Comparison of ENCODE assay signal across 17 cellular contexts in genomic region chr15:78768096-78768495, GRCh38. TPM values are rescaled to one million over a fixed set of nuclear protein-coding genes. Genes with fewer than 3 reads are reported as not detected.
A peak's percentile ranks its signal among the peaks of the same experiment; 100 is the strongest.
DNase-seq lines count a peak whose midpoint lies in the region; ATAC-seq and TF ChIP-seq lines count a peak whose summit lies in the region.
"Had no signal": no experiment of that assay in that cellular context is flagged by ENCODE, and none has a peak within 500 bp of the region (broad histone marks: within the 10 kb centered on the region; RNA-seq: fewer than 3 reads in every experiment).

No MANE protein-coding gene starts in this region.

- H3F3A ChIP-seq in neural progenitor cell (ENCODE audit: low read depth), result no peaks in the 10 kb centered on the region

- H3K27me3 ChIP-seq in iPS-15b (ENCODE audit: control insufficient read depth, insufficient read depth, low read length), result no peaks in the 10 kb centered on the region
- H3K27me3 ChIP-seq in neural progenitor cell, result no peaks in the 10 kb centered on the region
- H3K27me3 ChIP-seq in effector memory CD4-positive, alpha-beta T cell (replicated peaks; ENCODE audit: control insufficient read depth, insufficient read depth, low read length, poor library complexity, severe bottlenecking), result no peaks in the 10 kb centered on the region

- H3K9ac ChIP-seq in iPS-15b (ENCODE audit: low read depth, low read length) (peak overlapping the region; percentile 41), neural progenitor cell (no peak overlapping the region)

- no peak overlapping the region for H3K4me3 ChIP-seq in iPS-15b (ENCODE audit: low read depth, low read length)
- H3K4me3 ChIP-seq in neural progenitor cell, result no peak overlapping the region
- no peak overlapping the region for H3K4me3 ChIP-seq in effector memory CD4-positive, alpha-beta T cell (ENCODE audit: insufficient read depth, low read depth, low read length, poor library complexity, severe bottlenecking)
- H3K4me3 ChIP-seq: A549, PC-9 had no signal

- H3K4me2 ChIP-seq in neural progenitor cell, result no peak overlapping the region
- H3K4me2 ChIP-seq: A549, PC-9 had no signal

- no peaks in the 10 kb centered on the region for H3K36me3 Mint-ChIP-seq in neural progenitor cell
- H3K36me3 Mint-ChIP-seq: CD14-positive monocyte had no signal

- no peaks in the 10 kb centered on the region for H3K36me3 ChIP-seq in iPS-15b (ENCODE audit: control insufficient read depth, insufficient read depth, low read length)
- no peaks in the 10 kb centered on the region for H3K36me3 ChIP-seq in neural progenitor cell
- H3K36me3 ChIP-seq in effector memory CD4-positive, alpha-beta T cell (ENCODE audit: control insufficient read depth, insufficient read depth, low read length), result no peaks in the 10 kb centered on the region

- H3K4me1 ChIP-seq in iPS-15b (ENCODE audit: control insufficient read depth, insufficient read depth, low read length) (peaks cover 4% of the 10 kb centered on the region), neural progenitor cell (peaks cover 7% of the 10 kb centered on the region)
- no peaks in the 10 kb centered on the region for H3K4me1 ChIP-seq in effector memory CD4-positive, alpha-beta T cell (ENCODE audit: control insufficient read depth, insufficient read depth, low read length, poor library complexity, severe bottlenecking)
- H3K4me1 ChIP-seq: A549 had no signal

- no peak overlapping the region for H3K27ac Mint-ChIP-seq in neural progenitor cell
- H3K27ac Mint-ChIP-seq: CD14-positive monocyte had no signal

- peaks cover 5% of the 10 kb centered on the region for H3K4me1 Mint-ChIP-seq in neural progenitor cell
- H3K4me1 Mint-ChIP-seq: CD14-positive monocyte had no signal

- H3K27ac ChIP-seq in neural progenitor cell, result no peak overlapping the region
- no peak overlapping the region for H3K27ac ChIP-seq in effector memory CD4-positive, alpha-beta T cell (ENCODE audit: insufficient read depth, low read length, poor library complexity, severe bottlenecking)
- H3K27ac ChIP-seq: A549, PC-9 had no signal

- ATAC-seq in left ventricle myocardium superior, result no peak
- no peak for ATAC-seq in Right ventricle myocardium inferior
- ATAC-seq: HepG2 had no signal

- DNase-seq in left ventricle myocardium superior (peak; percentile 19), Right ventricle myocardium inferior (ENCODE audit: missing footprints) (no peak), neural progenitor cell (ENCODE audit: low spot score) (no peak), NCI-H774 (lab: John Stamatoyannopoulos, UW) (no peak), NCI-H69 (lab: John Stamatoyannopoulos, UW) (no peak)
- DNase-seq in effector memory CD4-positive, alpha-beta T cell, result no peak
- DNase-seq: GF-D8, KG1, NCI-H1417 treated with DMSO at 0.1 percent for 48 hours, NCI-H2029, NCI-H446 treated with DMSO at 0.1 percent for 48 hours, NCI-H748 treated with DMSO at 0.1 percent for 48 hours, PC-9 had no signal

- no peaks in the 10 kb centered on the region for H3K79me2 ChIP-seq in neural progenitor cell (ENCODE audit: low read depth)

- no peak for TF ChIP-seq CTCF in neural progenitor cell (IDR thresholded peaks at IDR 0.05)

- peak overlapping the region; percentile 46 for H3K4me3 Mint-ChIP-seq in neural progenitor cell
- H3K4me3 Mint-ChIP-seq: CD14-positive monocyte had no signal

- H3K9me3 ChIP-seq in iPS-15b (ENCODE audit: control insufficient read depth, insufficient read depth, low read length) (no peaks in the 10 kb centered on the region), neural progenitor cell (ENCODE audit: low read depth) (no peaks in the 10 kb centered on the region)
- H3K9me3 ChIP-seq in effector memory CD4-positive, alpha-beta T cell (ENCODE audit: control insufficient read depth, low read length), result no peaks in the 10 kb centered on the region
- H3K9me3 ChIP-seq: A549 had no signal

- H3K27me3 Mint-ChIP-seq in neural progenitor cell (ENCODE audit: insufficient read depth, low read depth), result peaks cover 4% of the 10 kb centered on the region

- H4K20me1 ChIP-seq in neural progenitor cell (ENCODE audit: low read depth), result no peaks in the 10 kb centered on the region

- no peaks in the 10 kb centered on the region for H3K9me3 Mint-ChIP-seq in neural progenitor cell
- H3K9me3 Mint-ChIP-seq: CD14-positive monocyte had no signal

- no peak overlapping the region for H2AFZ ChIP-seq in neural progenitor cell (replicated peaks)
- H2AFZ ChIP-seq: PC-9 had no signal

- intact Hi-C loops in left ventricle myocardium superior (cut with micrococcal nuclease) (no loop called here), Right ventricle myocardium inferior (cut with DNase I) (no loop called here)

RNA-seq across cellular contexts. Expression of gene ADAMTS7, which starts 43.2 kb away (rescaled TPM):
- total RNA-seq in left ventricle myocardium superior (37.9 TPM), Right ventricle myocardium inferior (32.1 TPM), neural progenitor cell (ENCODE audit: low replicate concordance) (19.2 and 56.6 TPM in 2 replicates)
